7 cellular contexts compared by ENCODE assay signal in genomic region chr7:32768866-32769550, GRCh38.
A peak's percentile ranks its signal among the peaks of the same experiment; 100 is the strongest.
DNase-seq lines count a peak whose midpoint lies in the region; TF ChIP-seq lines count a peak whose summit lies in the region.
"Not testable (repeated sequence)": the region's sequence is repeated elsewhere in the genome, so short reads cannot be mapped to it uniquely, and the experiment has no call there.

No MANE protein-coding gene starts in this region.

- H3K27ac ChIP-seq in SK-N-SH (ENCODE audit: low read depth in 2 of 2, low read length in 1 of 2); brain microvascular endothelial cell: not testable (repeated sequence)
- H3K27ac ChIP-seq in osteoblast (ENCODE audit: low read depth, low read length) = peak overlapping the region; percentile 29

- H3K4me3 ChIP-seq in SK-N-SH (ENCODE audit: low read depth in 2 of 2, low read length in 1 of 2); brain microvascular endothelial cell (ENCODE audit: low read depth, low read length); fibroblast of the aortic adventitia (ENCODE audit: low read depth, low read length); osteoblast (ENCODE audit: insufficient read depth, low read length): not testable (repeated sequence)

- DNase-seq in AG08396 (ENCODE audit: low spot score) = peak; percentile 50
- peak; percentile 50 for DNase-seq in GM04503 (ENCODE audit: low read depth)
- peak; percentile 87 for DNase-seq in LHCN-M2 (ENCODE audit: low read depth)
- not testable (repeated sequence) for DNase-seq in SK-N-SH
- peak; percentile 10 for DNase-seq in brain microvascular endothelial cell
- peak; percentile 73 for DNase-seq in fibroblast of the aortic adventitia (ENCODE audit: low read depth)
- peak; percentile 85 for DNase-seq in osteoblast (ENCODE audit: insufficient read length, low spot score, missing footprints)

- not testable (repeated sequence) for H3K9me3 ChIP-seq in SK-N-SH; osteoblast (ENCODE audit: low read depth, low read length)

- not testable (repeated sequence) for H3K27me3 ChIP-seq in SK-N-SH (ENCODE audit: insufficient read depth); brain microvascular endothelial cell (replicated peaks); osteoblast (ENCODE audit: insufficient read depth, low read length)

- CTCF ChIA-PET in SK-N-SH (lab: Yijun Ruan, JAX) = not testable (repeated sequence)

- H4K20me1 ChIP-seq in SK-N-SH (ENCODE audit: insufficient read depth); osteoblast (ENCODE audit: insufficient read depth, low read length): not testable (repeated sequence)

- H3K9ac ChIP-seq in SK-N-SH = not testable (repeated sequence)

- H3K79me2 ChIP-seq in SK-N-SH (ENCODE audit: insufficient read depth); osteoblast (ENCODE audit: insufficient read depth, low read length): not testable (repeated sequence)

- WGBS in SK-N-SH (ENCODE audit: low lambda C conversion rate) = 77% methylated on average over 3 of the region's 3 CpGs

- not testable (repeated sequence) for H3K9me2 ChIP-seq in SK-N-SH

- H3F3A ChIP-seq in SK-N-SH (replicated peaks; ENCODE audit: insufficient read depth) = not testable (repeated sequence)

- not testable (repeated sequence) for TF ChIP-seq EP300 in SK-N-SH (IDR thresholded peaks at IDR 0.05; ENCODE audit: borderline replicate concordance in 1 of 2, low read depth in 1 of 2, low read length in 1 of 2)

- not testable (repeated sequence) for H3K4me2 ChIP-seq in SK-N-SH
- peak overlapping the region; percentile 37 for H3K4me2 ChIP-seq in osteoblast (ENCODE audit: insufficient read depth, low read length)

- TF ChIP-seq RAD21 in SK-N-SH (IDR thresholded peaks at IDR 0.05; ENCODE audit: low read length) = not testable (repeated sequence)

- TF ChIP-seq CTCF in SK-N-SH (IDR thresholded peaks at IDR 0.05); brain microvascular endothelial cell (IDR thresholded peaks at IDR 0.05; ENCODE audit: low read depth, low read length, missing control alignments); fibroblast of the aortic adventitia (IDR thresholded peaks at IDR 0.05; ENCODE audit: insufficient read depth, low read length); osteoblast (IDR thresholded peaks at IDR 0.05; ENCODE audit: extremely low read depth, low read depth, low read length): not testable (repeated sequence)

- H3K36me3 ChIP-seq in SK-N-SH (replicated peaks in 1 of 2; ENCODE audit: control insufficient read depth in 1 of 2, insufficient read depth in 2 of 2, low read length in 1 of 2); brain microvascular endothelial cell (replicated peaks); osteoblast (ENCODE audit: insufficient read depth, low read length): not testable (repeated sequence)

- POLR2A ChIA-PET in SK-N-SH (lab: Yijun Ruan, JAX) = not testable (repeated sequence)

- in situ Hi-C loops in brain microvascular endothelial cell (cut with HindIII; ENCODE audit: low pct_ligation_motif_present, low sequenced_read_pairs) = not testable (repeated sequence)

- not testable (repeated sequence) for H2AFZ ChIP-seq in SK-N-SH (ENCODE audit: low read depth)
- H2AFZ ChIP-seq in osteoblast (ENCODE audit: low read length) = peak overlapping the region; percentile 50

- H3K4me1 ChIP-seq in SK-N-SH (ENCODE audit: control insufficient read depth in 1 of 2, insufficient read depth in 2 of 2, low read depth in 1 of 2, low read length in 1 of 2) = not testable (repeated sequence)
- H3K4me1 ChIP-seq in osteoblast (ENCODE audit: insufficient read depth, low read length) = peaks cover 14% of the 10 kb centered on the region

TF ChIP-seq in SK-N-SH, 30 proteins besides CTCF, POLR2A, EP300 and RAD21:
- TF ChIP-seq PBX3 (IDR thresholded peaks at IDR 0.05) = 0 out of 2 replicates have a peak, but pooled peaks have one; percentile 3
